12 cellular contexts compared by ENCODE assay signal in genomic region chr15:94234300-94234699, GRCh38. TPM values are rescaled to one million over a fixed set of nuclear protein-coding genes. Genes with fewer than 3 reads are reported as not detected.
DNase-seq lines count a peak whose midpoint lies in the region; ATAC-seq and TF ChIP-seq lines count a peak whose summit lies in the region.
"Had no signal": no experiment of that assay in that cellular context is flagged by ENCODE, and none has a peak within 500 bp of the region (broad histone marks: within the 10 kb centered on the region; RNA-seq: fewer than 3 reads in every experiment).

No MANE protein-coding gene starts in this region.

- peaks cover 4% of the 10 kb centered on the region for H3K36me3 Mint-ChIP-seq in activated naive CD4-positive, alpha-beta T cell treated with anti-CD3 and anti-CD28 coated beads for 36 hours (ENCODE audit: low read depth)
- H3K36me3 Mint-ChIP-seq in activated naive CD4-positive, alpha-beta T cell treated with anti-CD3 and anti-CD28 coated beads, Interleukin-2, amount 10 ng/mL, durations not matched to agents 7 days and 5 days, result peaks cover 8% of the 10 kb centered on the region
- H3K36me3 Mint-ChIP-seq in memory B cell, result peaks cover 3% of the 10 kb centered on the region

- no peaks in the 10 kb centered on the region for H3K9me3 Mint-ChIP-seq in activated naive CD4-positive, alpha-beta T cell treated with anti-CD3 and anti-CD28 coated beads for 36 hours
- no peaks in the 10 kb centered on the region for H3K9me3 Mint-ChIP-seq in activated naive CD4-positive, alpha-beta T cell treated with anti-CD3 and anti-CD28 coated beads, Interleukin-2, amount 10 ng/mL, durations not matched to agents 7 days and 5 days
- H3K9me3 Mint-ChIP-seq in memory B cell, result no peaks in the 10 kb centered on the region

- no peak for TF ChIP-seq POLR2A in transverse colon (IDR thresholded peaks at IDR 0.05)

- H3K4me3 Mint-ChIP-seq in activated naive CD4-positive, alpha-beta T cell treated with anti-CD3 and anti-CD28 coated beads for 36 hours, result peak overlapping the region; percentile 50
- no peak overlapping the region for H3K4me3 Mint-ChIP-seq in activated naive CD4-positive, alpha-beta T cell treated with anti-CD3 and anti-CD28 coated beads, Interleukin-2, amount 10 ng/mL, durations not matched to agents 7 days and 5 days
- H3K4me3 Mint-ChIP-seq in memory B cell, result no peak overlapping the region
- H3K4me3 Mint-ChIP-seq: neural crest cell had no signal

- CTCF ChIA-PET in activated naive CD4-positive, alpha-beta T cell treated with anti-CD3 and anti-CD28 coated beads for 36 hours (lab: Charles Lee), result interaction anchor here (1.5 kb wide), 1 partner anchor 54 kb away, joined by 3 read pairs; no protein-coding TSS in a partner anchor
- CTCF ChIA-PET in activated naive CD4-positive, alpha-beta T cell treated with anti-CD3 and anti-CD28 coated beads, Interleukin-2, amount 10 ng/mL, durations not matched to agents 7 days and 5 days (lab: Charles Lee), result interaction anchor here (4.9 to 7.1 kb wide), 2 partner anchors 69 to 89 kb away, joined by 23 to 63 read pairs; no protein-coding TSS in a partner anchor

- H3K27me3 Mint-ChIP-seq in activated naive CD4-positive, alpha-beta T cell treated with anti-CD3 and anti-CD28 coated beads for 36 hours (ENCODE audit: low read depth), result no peaks in the 10 kb centered on the region
- peaks cover 3% of the 10 kb centered on the region for H3K27me3 Mint-ChIP-seq in activated naive CD4-positive, alpha-beta T cell treated with anti-CD3 and anti-CD28 coated beads, Interleukin-2, amount 10 ng/mL, durations not matched to agents 7 days and 5 days
- no peaks in the 10 kb centered on the region for H3K27me3 Mint-ChIP-seq in memory B cell

- peak overlapping the region; percentile 88 to 94 (median 90) for H3K27ac ChIP-seq in transverse colon
- no peak overlapping the region for H3K27ac ChIP-seq in caudate nucleus (ENCODE audit: low read depth, low read length)
- H3K27ac ChIP-seq: gastroesophageal sphincter had no signal

- no peak for ATAC-seq in memory B cell (ENCODE audit: low read depth)
- no peak for ATAC-seq in GM21737 (IDR thresholded peaks at IDR 0.05; ENCODE audit: unreplicated experiment)
- no peak for ATAC-seq in GM19023 (IDR thresholded peaks at IDR 0.05; ENCODE audit: unreplicated experiment)
- ATAC-seq: gastroesophageal sphincter had no signal

- in situ Hi-C loops in transverse colon (cut with MboI; ENCODE audit: low pct_ligation_motif_present in 1 of 4, low pct_unique_long_range_greater_than_20kb in 1 of 4, low sequenced_read_pairs in 3 of 4), result no loop called here

- no peak for TF ChIP-seq EP300 in transverse colon (IDR thresholded peaks at IDR 0.05; ENCODE audit: low read depth)

- intact Hi-C loops in activated naive CD4-positive, alpha-beta T cell treated with anti-CD3 and anti-CD28 coated beads for 36 hours (cut with micrococcal nuclease), result loop anchor here (5.0 to 10.0 kb wide), 3 partner anchors 353 to 1417 kb away; partner anchors contain the start of gene CHD2
- intact Hi-C loops in transverse colon (cut with DNase I; ENCODE audit: low total_unique reads), result no loop called here

- H3K4me3 ChIP-seq in transverse colon, result peak overlapping the region in 3 of 4 donors; percentile 59 to 81 (median 75)
- H3K4me3 ChIP-seq: gastroesophageal sphincter had no signal

- peaks cover 0 to 65% (median 41%) of the 10 kb centered on the region in 4 donors for H3K4me1 ChIP-seq in transverse colon

- DNase-seq in activated naive CD4-positive, alpha-beta T cell treated with anti-CD3 and anti-CD28 coated beads for 36 hours, result peak; percentile 73
- DNase-seq in activated naive CD4-positive, alpha-beta T cell treated with anti-CD3 and anti-CD28 coated beads, Interleukin-2, amount 10 ng/mL, durations not matched to agents 7 days and 5 days, result no peak
- DNase-seq in activated T-cell treated with anti-CD3 and anti-CD28 coated beads, Interleukin-2, amount 50 U/mL, for 48 hours, result peak; percentile 76 to 77
- DNase-seq in memory B cell (ENCODE audit: low spot score in 2 of 2), result no peak
- no peak for DNase-seq in transverse colon
- no peak for DNase-seq in caudate nucleus (lab: John Stamatoyannopoulos, UW)
- DNase-seq: AML-193, NCI-H345 had no signal

- TF ChIP-seq CTCF in transverse colon (IDR thresholded peaks at IDR 0.05), result no peak

- WGBS in transverse colon (ENCODE audit: low coverage in 1 of 2), 2 donors, result 32 to 55% methylated on average over 2 to 3 of the region's 3 CpGs

- peak overlapping the region; percentile 73 for H3K27ac Mint-ChIP-seq in activated naive CD4-positive, alpha-beta T cell treated with anti-CD3 and anti-CD28 coated beads for 36 hours
- H3K27ac Mint-ChIP-seq in activated naive CD4-positive, alpha-beta T cell treated with anti-CD3 and anti-CD28 coated beads, Interleukin-2, amount 10 ng/mL, durations not matched to agents 7 days and 5 days, result no peak overlapping the region
- H3K27ac Mint-ChIP-seq in memory B cell, result peak overlapping the region; percentile 22

- no peaks in the 10 kb centered on the region for H3K27me3 ChIP-seq in transverse colon

- no peaks in the 10 kb centered on the region for H3K36me3 ChIP-seq in transverse colon
- H3K36me3 ChIP-seq: gastroesophageal sphincter had no signal

- H3K4me1 Mint-ChIP-seq in activated naive CD4-positive, alpha-beta T cell treated with anti-CD3 and anti-CD28 coated beads for 36 hours (ENCODE audit: low read depth), result peaks cover 70% of the 10 kb centered on the region
- peaks cover 62% of the 10 kb centered on the region for H3K4me1 Mint-ChIP-seq in activated naive CD4-positive, alpha-beta T cell treated with anti-CD3 and anti-CD28 coated beads, Interleukin-2, amount 10 ng/mL, durations not matched to agents 7 days and 5 days
- H3K4me1 Mint-ChIP-seq in memory B cell, result peaks cover 62% of the 10 kb centered on the region

- no peaks in the 10 kb centered on the region for H3K9me3 ChIP-seq in transverse colon
- H3K9me3 ChIP-seq: gastroesophageal sphincter had no signal

RNA-seq across cellular contexts. Expression of gene MCTP2, which starts 2.9 kb away (rescaled TPM):
- total RNA-seq in activated naive CD4-positive, alpha-beta T cell treated with anti-CD3 and anti-CD28 coated beads for 36 hours, result 10 to 100 TPM; 33.7 to 35.1 TPM
- 100 to 1,000 TPM; 108 to 409 (median 144) TPM for total RNA-seq in transverse colon

Comparison
In these comparisons a context has a peak if more than half of its experiments do, and no peak if none do; other contexts are left out.
1. DNase-seq: peak in activated naive CD4-positive, alpha-beta T cell treated with anti-CD3 and anti-CD28 coated beads for 36 hours (single experiment) and activated T-cell treated with anti-CD3 and anti-CD28 coated beads, Interleukin-2, amount 50 U/mL, for 48 hours (2 of 2); none in activated naive CD4-positive, alpha-beta T cell treated with anti-CD3 and anti-CD28 coated beads, Interleukin-2, amount 10 ng/mL, durations not matched to agents 7 days and 5 days (single experiment), memory B cell (0 of 2), transverse colon (single experiment) and caudate nucleus (0 of 61).